Comparison of ENCODE assay signal across 17 cellular contexts in genomic region chr21:28207776-28208175, GRCh38.
DNase-seq lines count a peak whose midpoint lies in the region; ATAC-seq and TF ChIP-seq lines count a peak whose summit lies in the region.
"Had no signal": no experiment of that assay in that cellular context is flagged by ENCODE, and none has a peak within 500 bp of the region (broad histone marks: within the 10 kb centered on the region; RNA-seq: fewer than 3 reads in every experiment).

No MANE protein-coding gene starts in this region.

- CTCF ChIA-PET in SK-N-SH (lab: Yijun Ruan, JAX): interaction anchor here (0.5 to 1.0 kb wide), 2 partner anchors 129 to 499 kb away, joined by 3 read pairs; no protein-coding TSS in a partner anchor

- POLR2A ChIA-PET in SK-N-SH (lab: Yijun Ruan, JAX): no interaction called here

- H3K36me3 ChIP-seq in SK-N-SH (replicated peaks in 1 of 2; ENCODE audit: control insufficient read depth in 1 of 2, insufficient read depth in 2 of 2, low read length in 1 of 2) (no peaks in the 10 kb centered on the region), aorta (ENCODE audit: control insufficient read depth in 1 of 2, insufficient read depth in 2 of 2, low read length in 1 of 2) (no peaks in the 10 kb centered on the region)
- H3K36me3 ChIP-seq: heart left ventricle, thyroid gland had no signal

- peaks cover 5% of the 10 kb centered on the region for H3F3A ChIP-seq in SK-N-SH (replicated peaks; ENCODE audit: insufficient read depth)

- H3K9me2 ChIP-seq in SK-N-SH: no peaks in the 10 kb centered on the region

- H3K27ac ChIP-seq in right cardiac atrium (ENCODE audit: low read length): no peak overlapping the region
- peak overlapping the region; percentile 66 to 71; a peak in 3 of 4 replicates for H3K27ac ChIP-seq in SK-N-SH (ENCODE audit: low read depth in 2 of 2, low read length in 1 of 2)
- no peak overlapping the region for H3K27ac ChIP-seq in aorta (ENCODE audit: low read depth in 1 of 2, low read length in 2 of 2)
- H3K27ac ChIP-seq: dorsolateral prefrontal cortex, heart left ventricle, thyroid gland had no signal

- intact Hi-C loops in Right ventricle myocardium superior (cut with DNase I): no loop called here
- intact Hi-C loops in right cardiac atrium (cut with DNase I): no loop called here
- intact Hi-C loops in aorta (cut with DNase I): no loop called here

- ATAC-seq in Right ventricle myocardium superior (ENCODE audit: poor library complexity) (peak; percentile 61), right cardiac atrium (no peak), aorta (ENCODE audit: low FRiP score) (peak; percentile 57), HG03565 (IDR thresholded peaks at IDR 0.05; ENCODE audit: unreplicated experiment) (no peak)
- ATAC-seq: activated naive CD4-positive, alpha-beta T cell treated with anti-CD3 and anti-CD28 coated beads, Interleukin-2, amount 50 U/mL, for 72 hours had no signal

- no peak overlapping the region for H3K9ac ChIP-seq in SK-N-SH

- H3K27me3 ChIP-seq in right cardiac atrium (ENCODE audit: control insufficient read depth, insufficient read depth) (no peaks in the 10 kb centered on the region), SK-N-SH (ENCODE audit: insufficient read depth) (no peaks in the 10 kb centered on the region), aorta (ENCODE audit: control insufficient read depth in 1 of 2, insufficient read depth in 2 of 2, low read length in 1 of 2) (no peaks in the 10 kb centered on the region)
- H3K27me3 ChIP-seq: dorsolateral prefrontal cortex, heart left ventricle, thyroid gland had no signal

- H2AFZ ChIP-seq in SK-N-SH (ENCODE audit: low read depth): peak overlapping the region; percentile 19; the same call in 1 of the 2 replicates

- WGBS in right cardiac atrium: 63% methylated on average over 5 of the region's 5 CpGs
- 53% methylated on average over 5 of the region's 5 CpGs for WGBS in SK-N-SH (ENCODE audit: low lambda C conversion rate)
- 41 to 45% methylated on average over 5 of the region's 5 CpGs for WGBS in aorta, 2 donors

- TF ChIP-seq EP300 in SK-N-SH (IDR thresholded peaks at IDR 0.05; ENCODE audit: borderline replicate concordance in 1 of 2, low read depth in 1 of 2, low read length in 1 of 2): peak; percentile 20 to 24; a peak in 2 of 4 replicates

- H4K20me1 ChIP-seq in SK-N-SH (ENCODE audit: insufficient read depth): no peaks in the 10 kb centered on the region

- H3K9me3 ChIP-seq in right cardiac atrium (ENCODE audit: control insufficient read depth, low read length): no peaks in the 10 kb centered on the region
- no peaks in the 10 kb centered on the region for H3K9me3 ChIP-seq in SK-N-SH
- peaks cover 1% of the 10 kb centered on the region for H3K9me3 ChIP-seq in aorta (ENCODE audit: control insufficient read depth, low read length)
- H3K9me3 ChIP-seq: heart left ventricle, thyroid gland had no signal

- H3K4me3 ChIP-seq in right cardiac atrium (ENCODE audit: low read length): no peak overlapping the region
- no peak overlapping the region for H3K4me3 ChIP-seq in SK-N-SH (ENCODE audit: low read depth in 2 of 2, low read length in 1 of 2)
- no peak overlapping the region for H3K4me3 ChIP-seq in fibroblast of pulmonary artery (replicated peaks; ENCODE audit: low read depth, low read length)
- H3K4me3 ChIP-seq in aorta (ENCODE audit: low read length in 2 of 2): no peak overlapping the region
- H3K4me3 ChIP-seq: dorsolateral prefrontal cortex, heart left ventricle, thyroid gland had no signal

- DNase-seq in Right ventricle myocardium superior: no peak
- DNase-seq in right cardiac atrium: no peak
- peak; percentile 12 for DNase-seq in SK-N-SH
- DNase-seq in fibroblast of pulmonary artery (ENCODE audit: low read depth): peak; percentile 45
- no peak for DNase-seq in aorta
- DNase-seq in stimulated activated CD4-positive, alpha-beta T cell treated with anti-CD3 and anti-CD28 coated beads, Interleukin-4, amount 100 ng/mL, for 1 hour: no peak
- no peak for DNase-seq in mesenteric fat pad (ENCODE audit: low spot score)
- DNase-seq: activated CD8-positive, alpha-beta memory T cell treated with anti-CD3 and anti-CD28 coated beads for 24 hours; DMS153; dorsolateral prefrontal cortex; heart left ventricle; NCI-H146; NCI-H774; SHP77; thyroid gland had no signal

- TF ChIP-seq RAD21 in SK-N-SH (IDR thresholded peaks at IDR 0.05; ENCODE audit: low read length): no peak

- TF ChIP-seq CTCF in SK-N-SH (IDR thresholded peaks at IDR 0.05) (no peak), fibroblast of pulmonary artery (IDR thresholded peaks at IDR 0.05; ENCODE audit: low read length, missing control alignments) (no peak)

- no peaks in the 10 kb centered on the region for H3K79me2 ChIP-seq in SK-N-SH (ENCODE audit: insufficient read depth)

- H3K4me1 ChIP-seq in right cardiac atrium (ENCODE audit: control insufficient read depth, insufficient read depth, low read length): no peaks in the 10 kb centered on the region
- H3K4me1 ChIP-seq in SK-N-SH (ENCODE audit: control insufficient read depth in 1 of 2, insufficient read depth in 2 of 2, low read depth in 1 of 2, low read length in 1 of 2): peaks cover 4 to 6% of the 10 kb centered on the region in 2 experiments; a peak in 1 of 4 replicates
- H3K4me1 ChIP-seq in aorta (ENCODE audit: control insufficient read depth in 1 of 2, insufficient read depth in 2 of 2, low read length in 2 of 2): no peaks in the 10 kb centered on the region
- H3K4me1 ChIP-seq: thyroid gland had no signal

- no peak overlapping the region for H3K4me2 ChIP-seq in SK-N-SH

TF ChIP-seq in SK-N-SH, 30 proteins besides CTCF, POLR2A, EP300 and RAD21:
- TF ChIP-seq JUND (IDR thresholded peaks at IDR 0.05) (peak; percentile 35; the same call in 1 of the 2 replicates), FOXJ3 (CRISPR knock-in tag; IDR thresholded peaks at IDR 0.05) (no peak), MEF2A (IDR thresholded peaks at IDR 0.05; ENCODE audit: borderline replicate concordance, low read depth) (no peak), TCF12 (IDR thresholded peaks at IDR 0.05) (peak; percentile 89), ZBTB33 (IDR thresholded peaks at IDR 0.05; ENCODE audit: borderline replicate concordance, low read depth) (no peak), FOSL2 (IDR thresholded peaks at IDR 0.05; ENCODE audit: borderline replicate concordance, low read depth) (peak; percentile 48; the same call in 1 of the 2 replicates), RCOR1 (IDR thresholded peaks at IDR 0.05; ENCODE audit: low read length) (no peak), TEAD4 (IDR thresholded peaks at IDR 0.05; ENCODE audit: borderline replicate concordance, insufficient read depth) (0 out of 2 replicates have a peak, but pooled peaks have one; percentile 12), GABPA (IDR thresholded peaks at IDR 0.05; ENCODE audit: low read depth) (no peak), RXRA (IDR thresholded peaks at IDR 0.05; ENCODE audit: borderline replicate concordance, low read depth) (no peak), NFIC (IDR thresholded peaks at IDR 0.05; ENCODE audit: borderline replicate concordance) (no peak), MXI1 (IDR thresholded peaks at IDR 0.05; ENCODE audit: low read depth, low read length) (no peak), POLR2AphosphoS5 (IDR thresholded peaks at IDR 0.05; ENCODE audit: low read depth, low read length) (peak; percentile 21; the same call in 1 of the 2 replicates)

Comparison
In these comparisons a context has a peak if more than half of its experiments do, and no peak if none do; other contexts are left out.
1. ATAC-seq: peak in Right ventricle myocardium superior (single experiment) and aorta (single experiment); none in right cardiac atrium (0 of 2) and HG03565 (single experiment).
2. DNase-seq: peak in SK-N-SH (single experiment) and fibroblast of pulmonary artery (single experiment); none in Right ventricle myocardium superior (single experiment), right cardiac atrium (0 of 3), aorta (0 of 2), stimulated activated CD4-positive, alpha-beta T cell treated with anti-CD3 and anti-CD28 coated beads, Interleukin-4, amount 100 ng/mL, for 1 hour (single experiment) and mesenteric fat pad (single experiment).
3. H3K27ac ChIP-seq: peak in SK-N-SH (2 of 2); none in right cardiac atrium (single experiment) and aorta (0 of 2).